ENCODE assay signal across 34 cellular contexts in the genomic region with DNA sequence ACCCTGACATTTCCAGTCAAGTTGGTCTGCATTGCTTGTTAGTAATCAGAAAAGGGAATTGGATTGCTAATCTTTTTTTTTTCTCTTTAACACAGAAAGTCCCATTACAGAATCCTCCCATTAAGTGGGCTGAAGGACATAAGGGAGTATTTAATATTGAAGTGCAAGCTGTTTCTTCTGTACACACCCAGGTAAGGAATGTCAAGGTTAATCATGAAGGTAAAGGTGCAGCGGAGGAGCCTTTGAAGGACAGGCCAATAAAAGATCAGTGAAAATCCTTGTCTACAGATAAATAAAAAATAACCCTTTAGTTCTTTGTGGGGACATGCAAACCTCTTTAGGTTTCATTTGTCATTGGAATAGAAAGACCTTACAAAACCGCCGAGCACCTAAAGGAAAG.
"Had no signal": no experiment of that assay in that cellular context is flagged by ENCODE, and none has a peak within 500 bp of the region (broad histone marks: within the 10 kb centered on the region; RNA-seq: fewer than 3 reads in every experiment).

No MANE protein-coding gene starts in this region.

- H3K9me3 ChIP-seq: ascending aorta, breast epithelium, esophagus muscularis mucosa, gastrocnemius medialis, heart left ventricle had no signal

- H3K27me3 Mint-ChIP-seq: activated B cell treated with CpG ODN at 0.5 μM for 24 hours; activated CD8-positive, alpha-beta T cell treated with anti-CD3 and anti-CD28 coated beads for 36 hours; activated naive CD4-positive, alpha-beta T cell treated with anti-CD3 and anti-CD28 coated beads, Interleukin-2, amount 50 U/mL, for 24 hours; activated naive CD8-positive, alpha-beta T cell treated with anti-CD3 and anti-CD28 coated beads for 36 hours; activated naive CD8-positive, alpha-beta T cell treated with anti-CD3 and anti-CD28 coated beads, Interleukin-2, amount 50 U/mL, for 24 hours; activated T-helper 17 cell treated with anti-CD3 and anti-CD28 coated beads, Interleukin-2, amount 50 U/mL, for 72 hours; brain; effector memory CD8-positive, alpha-beta T cell had no signal

- H3K9me3 Mint-ChIP-seq: activated B cell treated with CpG ODN at 0.5 μM for 24 hours; activated CD8-positive, alpha-beta T cell treated with anti-CD3 and anti-CD28 coated beads for 36 hours; activated naive CD4-positive, alpha-beta T cell treated with anti-CD3 and anti-CD28 coated beads for 36 hours; activated naive CD4-positive, alpha-beta T cell treated with anti-CD3 and anti-CD28 coated beads, Interleukin-2, amount 50 U/mL, for 24 hours; activated naive CD8-positive, alpha-beta T cell treated with anti-CD3 and anti-CD28 coated beads for 36 hours; activated naive CD8-positive, alpha-beta T cell treated with anti-CD3 and anti-CD28 coated beads, Interleukin-2, amount 50 U/mL, for 24 hours; activated T-cell treated with anti-CD3 and anti-CD28 coated beads, Interleukin-2, amount 50 U/mL, for 4 hours; activated T-helper 17 cell treated with anti-CD3 and anti-CD28 coated beads, Interleukin-2, amount 50 U/mL, for 72 hours; brain; effector memory CD8-positive, alpha-beta T cell had no signal

- H3K4me3 ChIP-seq: ascending aorta, breast epithelium, cardiac muscle cell, esophagus muscularis mucosa, gastrocnemius medialis, heart left ventricle had no signal

- H3K4me1 Mint-ChIP-seq: activated B cell treated with CpG ODN at 0.5 μM for 24 hours; activated naive CD8-positive, alpha-beta T cell treated with anti-CD3 and anti-CD28 coated beads for 36 hours; activated naive CD8-positive, alpha-beta T cell treated with anti-CD3 and anti-CD28 coated beads, Interleukin-2, amount 50 U/mL, for 24 hours had no signal

- H3K4me3 Mint-ChIP-seq: activated B cell treated with CpG ODN at 0.5 μM for 24 hours; activated CD8-positive, alpha-beta T cell treated with anti-CD3 and anti-CD28 coated beads for 36 hours; activated naive CD4-positive, alpha-beta T cell treated with anti-CD3 and anti-CD28 coated beads for 36 hours; activated naive CD4-positive, alpha-beta T cell treated with anti-CD3 and anti-CD28 coated beads, Interleukin-2, amount 50 U/mL, for 24 hours; activated naive CD8-positive, alpha-beta T cell treated with anti-CD3 and anti-CD28 coated beads for 36 hours; activated naive CD8-positive, alpha-beta T cell treated with anti-CD3 and anti-CD28 coated beads, Interleukin-2, amount 50 U/mL, for 24 hours; activated T-cell treated with anti-CD3 and anti-CD28 coated beads, Interleukin-2, amount 50 U/mL, for 4 hours; activated T-helper 17 cell treated with anti-CD3 and anti-CD28 coated beads, Interleukin-2, amount 50 U/mL, for 72 hours; brain; effector memory CD8-positive, alpha-beta T cell had no signal

- H3K36me3 ChIP-seq: ascending aorta, breast epithelium, cardiac muscle cell, gastrocnemius medialis had no signal

- DNase-seq: activated B cell treated with CpG ODN at 0.5 μM for 24 hours; activated CD4-positive, alpha-beta T cell treated with anti-CD3 and anti-CD28 coated beads for 48 hours; activated CD4-positive, alpha-beta T cell treated with anti-CD3 and anti-CD28 coated beads, Interleukin-2, amount 50 U/mL, for 1 hour; activated CD4-positive, alpha-beta T cell treated with anti-CD3 and anti-CD28 coated beads, Interleukin-2, amount 50 U/mL, for 48 hours; activated CD8-positive, alpha-beta memory T cell treated with anti-CD3 and anti-CD28 coated beads for 24 hours; activated CD8-positive, alpha-beta T cell treated with anti-CD3 and anti-CD28 coated beads for 36 hours; activated effector memory CD4-positive, alpha-beta T cell treated with Interleukin-2 at 50 U/mL for 16 hours; activated naive CD4-positive, alpha-beta T cell treated with anti-CD3 and anti-CD28 coated beads for 36 hours; activated naive CD8-positive, alpha-beta T cell treated with anti-CD3 and anti-CD28 coated beads for 36 hours; activated naive CD8-positive, alpha-beta T cell treated with anti-CD3 and anti-CD28 coated beads, Interleukin-2, amount 50 U/mL, for 24 hours; activated T-cell treated with anti-CD3 and anti-CD28 coated beads, Interleukin-2, amount 50 U/mL, for 4 hours; central memory CD4-positive, alpha-beta T cell; cerebellar nuclear complex; cortex of kidney; dermis blood vessel endothelial cell; effector CD4-positive, alpha-beta T cell; effector memory CD8-positive, alpha-beta T cell; erythroblast; foreskin keratinocyte; gastrocnemius medialis; glutamatergic neuron; heart left ventricle; SW 1271; T-helper 1 cell; T1000; WERI-Rb-1 had no signal

- ATAC-seq: activated CD4-positive, CD25-positive, alpha-beta regulatory T cell treated with anti-CD3 and anti-CD28 coated beads, Interleukin-2, amount 50 U/mL, for 24 hours; activated CD8-positive, alpha-beta T cell treated with anti-CD3 and anti-CD28 coated beads for 36 hours; activated naive CD8-positive, alpha-beta T cell treated with anti-CD3 and anti-CD28 coated beads, Interleukin-2, amount 50 U/mL, for 24 hours; activated T-cell treated with anti-CD3 and anti-CD28 coated beads, Interleukin-2, amount 50 U/mL, for 4 hours; activated T-helper 17 cell treated with anti-CD3 and anti-CD28 coated beads, Interleukin-2, amount 50 U/mL, for 72 hours; effector memory CD8-positive, alpha-beta T cell; foreskin keratinocyte; gastrocnemius medialis; heart left ventricle had no signal

- H3K36me3 Mint-ChIP-seq: brain had no signal

- H3K27ac ChIP-seq: ascending aorta, breast epithelium, cardiac muscle cell, esophagus muscularis mucosa, foreskin keratinocyte, gastrocnemius medialis, heart left ventricle, WERI-Rb-1 had no signal

- H3K27ac Mint-ChIP-seq: activated B cell treated with CpG ODN at 0.5 μM for 24 hours; activated CD8-positive, alpha-beta T cell treated with anti-CD3 and anti-CD28 coated beads for 36 hours; activated naive CD4-positive, alpha-beta T cell treated with anti-CD3 and anti-CD28 coated beads for 36 hours; activated naive CD4-positive, alpha-beta T cell treated with anti-CD3 and anti-CD28 coated beads, Interleukin-2, amount 50 U/mL, for 24 hours; activated naive CD8-positive, alpha-beta T cell treated with anti-CD3 and anti-CD28 coated beads, Interleukin-2, amount 50 U/mL, for 24 hours; activated T-helper 17 cell treated with anti-CD3 and anti-CD28 coated beads, Interleukin-2, amount 50 U/mL, for 72 hours; brain had no signal

- H3K27me3 ChIP-seq: ascending aorta, breast epithelium, cardiac muscle cell, esophagus muscularis mucosa, gastrocnemius medialis had no signal

- H3K4me1 ChIP-seq: ascending aorta, breast epithelium, esophagus muscularis mucosa, foreskin keratinocyte had no signal
